Comparison of ENCODE assay signal across 20 cellular contexts in the genomic region with DNA sequence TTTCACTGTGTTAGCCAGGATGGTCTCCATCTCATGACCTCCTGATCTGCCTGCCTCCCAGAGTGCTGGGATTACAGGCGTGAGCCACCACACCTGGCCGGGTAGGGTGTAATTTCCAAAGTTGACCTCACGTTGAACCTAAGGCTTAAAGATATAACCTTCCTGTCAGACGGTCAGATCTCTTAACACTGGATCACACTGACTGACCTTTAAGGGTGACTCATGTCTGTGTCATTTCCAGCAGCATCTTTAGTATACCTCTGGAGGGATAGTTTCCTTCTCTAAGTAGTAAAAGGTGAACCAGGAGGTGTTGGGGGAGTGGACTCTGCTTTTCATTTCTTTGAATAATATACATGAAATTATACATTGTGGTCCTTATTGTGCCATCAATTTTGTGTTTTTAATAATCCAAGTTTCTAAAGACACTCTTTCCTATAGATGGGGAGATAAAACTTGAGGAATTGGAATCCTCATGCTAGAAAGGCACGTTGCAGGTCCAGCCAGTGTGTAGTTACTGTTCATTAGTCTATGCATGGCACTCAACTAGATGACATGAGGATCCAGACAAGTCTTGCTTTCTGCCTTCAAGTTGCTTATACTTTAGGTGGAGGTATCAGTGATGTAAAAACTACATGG. TPM values are rescaled to one million over a fixed set of nuclear protein-coding genes. Genes with fewer than 3 reads are reported as not detected.
A peak's percentile ranks its signal among the peaks of the same experiment; 100 is the strongest.
DNase-seq lines count a peak whose midpoint lies in the region; ATAC-seq and TF ChIP-seq lines count a peak whose summit lies in the region.
"Had no signal": no experiment of that assay in that cellular context is flagged by ENCODE, and none has a peak within 500 bp of the region (broad histone marks: within the 10 kb centered on the region; RNA-seq: fewer than 3 reads in every experiment).

No MANE protein-coding gene starts in this region.

- H3K4me1 ChIP-seq in HCT116 (ENCODE audit: control insufficient read depth in 1 of 2, insufficient read depth in 2 of 2, low read length in 2 of 2) (peaks cover 40 to 90% of the 10 kb centered on the region in 2 experiments), SK-N-SH (ENCODE audit: control insufficient read depth in 1 of 2, insufficient read depth in 2 of 2, low read depth in 1 of 2, low read length in 1 of 2) (peaks cover 30 to 35% of the 10 kb centered on the region in 2 experiments), mesenchymal stem cell (ENCODE audit: control insufficient read depth, insufficient read depth, low read depth, low read length) (peaks cover 17% of the 10 kb centered on the region), HAP-1 (no peaks in the 10 kb centered on the region)

- H3K9me2 ChIP-seq in HCT116 (ENCODE audit: insufficient read depth) = no peaks in the 10 kb centered on the region
- no peaks in the 10 kb centered on the region for H3K9me2 ChIP-seq in SK-N-SH

- H3K36me3 ChIP-seq in HCT116 (ENCODE audit: control insufficient read depth in 1 of 2, insufficient read depth in 2 of 2, low read length in 2 of 2) = no peaks in the 10 kb centered on the region
- no peaks in the 10 kb centered on the region for H3K36me3 ChIP-seq in SK-N-SH (replicated peaks in 1 of 2; ENCODE audit: control insufficient read depth in 1 of 2, insufficient read depth in 2 of 2, low read length in 1 of 2)
- peaks cover 0 to 2% of the 10 kb centered on the region in 2 experiments for H3K36me3 ChIP-seq in mesenchymal stem cell (ENCODE audit: control insufficient read depth in 1 of 2, insufficient read depth in 2 of 2, low read depth in 1 of 2, low read length in 2 of 2)
- H3K36me3 ChIP-seq in HAP-1 (replicated peaks) = no peaks in the 10 kb centered on the region
- H3K36me3 ChIP-seq: BE2C, pancreas had no signal

- no peak overlapping the region for H2BK12ac ChIP-seq in mesenchymal stem cell (ENCODE audit: low read length in 2 of 2)

- H3K4ac ChIP-seq in mesenchymal stem cell (ENCODE audit: low read depth in 1 of 2, low read length in 2 of 2) = no peak overlapping the region

- H2BK5ac ChIP-seq in mesenchymal stem cell (ENCODE audit: low read depth, low read length, poor library complexity, severe bottlenecking) = no peak overlapping the region

- DNase-seq in AG08395 (ENCODE audit: low spot score) (peak; percentile 14), HCT116 (ENCODE audit: low read depth, low spot score) (peak; percentile 59), SK-N-SH (no peak), mesenchymal stem cell (peak; percentile 56), HAP-1 (ENCODE audit: low spot score in 2 of 2) (no peak), hippocampal formation (lab: John Stamatoyannopoulos, UW) (no peak), NCI-H748 treated with DMSO at 0.1 percent for 48 hours (lab: John Stamatoyannopoulos, UW) (no peak)
- DNase-seq: activated CD4-positive, alpha-beta T cell treated with anti-CD3 and anti-CD28 coated beads, Interleukin-2, amount 50 U/mL, for 4 hours; activated gamma-delta T cell; body of pancreas; DMS79 treated with DMSO at 0.1 percent for 48 hours; effector memory CD8-positive, alpha-beta T cell; KG1; NCI-H1436 treated with DMSO at 0.1 percent for 48 hours; NCI-H510A treated with DMSO at 0.1 percent for 48 hours; pancreas; stimulated activated CD4-positive, alpha-beta T cell treated with anti-CD3 and anti-CD28 coated beads, Interleukin-15, amount 100 ng/mL, for 24 hours; T-helper 9 cell had no signal

- no peak for TF ChIP-seq POLR2A in HCT116 (IDR thresholded peaks at IDR 0.05; ENCODE audit: borderline replicate concordance, extremely low read depth, insufficient read depth, insufficient read length)

- TF ChIP-seq RAD21 in HCT116 (IDR thresholded peaks at IDR 0.05; ENCODE audit: low read depth) = no peak
- no peak for TF ChIP-seq RAD21 in SK-N-SH (IDR thresholded peaks at IDR 0.05; ENCODE audit: low read length)

- H2BK120ac ChIP-seq in mesenchymal stem cell (ENCODE audit: low read depth, low read length) = no peak overlapping the region

- TF ChIP-seq EP300 in SK-N-SH (IDR thresholded peaks at IDR 0.05; ENCODE audit: borderline replicate concordance in 1 of 2, low read depth in 1 of 2, low read length in 1 of 2) = peak in 1 of 2 experiments; percentile 49; a peak in 1 of 4 replicates

- no peak overlapping the region for H2AK5ac ChIP-seq in mesenchymal stem cell (ENCODE audit: low read length, severe bottlenecking)

- CTCF ChIA-PET in HCT116 (lab: Charles Lee) (no interaction called here), SK-N-SH (lab: Yijun Ruan, JAX) (interaction anchor here (1.5 kb wide), 1 partner anchor 85 kb away, joined by 5 read pairs; no protein-coding TSS in a partner anchor)

- no peak overlapping the region for H4K8ac ChIP-seq in mesenchymal stem cell (ENCODE audit: low read length)

- peaks cover 28% of the 10 kb centered on the region for H3F3A ChIP-seq in SK-N-SH (replicated peaks; ENCODE audit: insufficient read depth)

- no peak overlapping the region for H3K18ac ChIP-seq in mesenchymal stem cell (ENCODE audit: low read depth in 1 of 2, low read length in 2 of 2)

- intact Hi-C loops in HCT116 (cut with micrococcal nuclease) = loop anchor here (5.0 kb wide), 1 partner anchor 60 kb away; no protein-coding TSS in a partner anchor

- TF ChIP-seq CTCF in HCT116 (IDR thresholded peaks at IDR 0.05 in 2 of 3, conservative IDR thresholded peaks at IDR 0.05 in 1 of 3; ENCODE audit: borderline replicate concordance in 1 of 3, insufficient read depth in 1 of 3, low read depth in 2 of 3, low read length in 2 of 3) (no peak), SK-N-SH (IDR thresholded peaks at IDR 0.05) (no peak)

- no peak overlapping the region for H3K23ac ChIP-seq in mesenchymal stem cell (ENCODE audit: low read length in 2 of 2)

- H4K91ac ChIP-seq in mesenchymal stem cell (ENCODE audit: low read length) = no peak overlapping the region

- H3K9me3 ChIP-seq in HCT116 (ENCODE audit: control insufficient read depth in 1 of 2, insufficient read depth in 1 of 2, low read depth in 1 of 2, low read length in 2 of 2) (no peaks in the 10 kb centered on the region), SK-N-SH (no peaks in the 10 kb centered on the region), mesenchymal stem cell (ENCODE audit: control insufficient read depth, low read length) (no peaks in the 10 kb centered on the region), HAP-1 (no peaks in the 10 kb centered on the region)
- H3K9me3 ChIP-seq: BE2C, body of pancreas, pancreas had no signal

- no peak overlapping the region for H3K27ac ChIP-seq in HCT116 (ENCODE audit: low read depth, low read length)
- peak overlapping the region; percentile 19 to 40; a peak in 2 of 4 replicates for H3K27ac ChIP-seq in SK-N-SH (ENCODE audit: low read depth in 2 of 2, low read length in 1 of 2)
- no peak overlapping the region for H3K27ac ChIP-seq in mesenchymal stem cell (ENCODE audit: low read length, poor library complexity, severe bottlenecking)
- H3K27ac ChIP-seq: body of pancreas, pancreas had no signal

- H3K27me3 ChIP-seq in HCT116 (ENCODE audit: insufficient read depth, low read length) (no peaks in the 10 kb centered on the region), SK-N-SH (ENCODE audit: insufficient read depth) (no peaks in the 10 kb centered on the region), mesenchymal stem cell (ENCODE audit: control insufficient read depth in 1 of 2, insufficient read depth in 1 of 2, low read length in 2 of 2) (no peaks in the 10 kb centered on the region), HAP-1 (ENCODE audit: low read depth) (no peaks in the 10 kb centered on the region)
- H3K27me3 ChIP-seq: BE2C, body of pancreas, pancreas had no signal

- H3K14ac ChIP-seq in mesenchymal stem cell (ENCODE audit: low read length in 2 of 2) = no peak overlapping the region

- no peak overlapping the region for H3K9ac ChIP-seq in HCT116 (ENCODE audit: low read length)
- no peak overlapping the region for H3K9ac ChIP-seq in SK-N-SH
- H3K9ac ChIP-seq in mesenchymal stem cell (ENCODE audit: low read length) = no peak overlapping the region

- H2BK15ac ChIP-seq in mesenchymal stem cell (ENCODE audit: low read depth, poor library complexity, severe bottlenecking) = no peak overlapping the region

- RAD21 ChIA-PET in HCT116 (lab: Charles Lee; ENCODE audit: low non-redundant PET in 1 of 2, low total read pairs in 2 of 2, uncharacterized antibody in 2 of 2, unreplicated experiment in 2 of 2) = no interaction called here

- no peak overlapping the region for H2AFZ ChIP-seq in HCT116 (ENCODE audit: low read depth, low read length, poor library complexity, severe bottlenecking)
- no peak overlapping the region for H2AFZ ChIP-seq in SK-N-SH (ENCODE audit: low read depth)
- no peak overlapping the region for H2AFZ ChIP-seq in mesenchymal stem cell (ENCODE audit: low read depth, low read length)

- peaks cover 80% of the 10 kb centered on the region for H3K79me2 ChIP-seq in HCT116 (ENCODE audit: insufficient read depth, low read length)
- peaks cover 77% of the 10 kb centered on the region for H3K79me2 ChIP-seq in SK-N-SH (ENCODE audit: insufficient read depth)

- H4K20me1 ChIP-seq in HCT116 (ENCODE audit: insufficient read depth) (peaks cover 14% of the 10 kb centered on the region; the same call in 1 of the 2 replicates), SK-N-SH (ENCODE audit: insufficient read depth) (no peaks in the 10 kb centered on the region)

- ATAC-seq in HCT116 (peak; percentile 86), GM19023 (IDR thresholded peaks at IDR 0.05; ENCODE audit: unreplicated experiment) (no peak)
- ATAC-seq: body of pancreas; effector memory CD8-positive, alpha-beta T cell; pancreas had no signal

- peak overlapping the region; percentile 72 for H3K4me2 ChIP-seq in HCT116 (ENCODE audit: low read length)
- H3K4me2 ChIP-seq in SK-N-SH = no peak overlapping the region
- H3K4me2 ChIP-seq in mesenchymal stem cell (ENCODE audit: low read length, poor library complexity, severe bottlenecking) = no peak overlapping the region

- WGBS in SK-N-SH (ENCODE audit: low lambda C conversion rate) = 75% methylated on average over 5 of the region's 5 CpGs
- WGBS in mesenchymal stem cell = 35% methylated on average over 5 of the region's 5 CpGs

- peaks cover 15% of the 10 kb centered on the region for H3K79me1 ChIP-seq in mesenchymal stem cell (replicated peaks; ENCODE audit: low read length, poor library complexity, severe bottlenecking)

- no TSS peak for BruUV-seq in HCT116 (replicated peaks; lab: Mats Ljungman, UMichigan)

- POLR2A ChIA-PET in HCT116 (lab: Charles Lee) = no interaction called here
- POLR2A ChIA-PET in SK-N-SH (lab: Yijun Ruan, JAX) = no interaction called here

- H3K4me3 ChIP-seq in HCT116 (replicated peaks in 1 of 2; ENCODE audit: low read depth in 1 of 2, low read length in 2 of 2) (peak overlapping the region in 1 of 2 experiments; percentile 37; a peak in 2 of 4 replicates), SK-N-SH (ENCODE audit: low read depth in 2 of 2, low read length in 1 of 2) (no peak overlapping the region), mesenchymal stem cell (ENCODE audit: insufficient read depth in 1 of 2, low read depth in 1 of 2, low read length in 2 of 2) (no peak overlapping the region), HAP-1 (no peak overlapping the region)
- H3K4me3 ChIP-seq: body of pancreas, pancreas had no signal

- in situ Hi-C loops in HAP-1 (cut with MboI; ENCODE audit: low sequenced_read_pairs) = no loop called here

RNA-seq across cellular contexts. Expression of gene ARHGAP10, which starts 45.7 kb away (rescaled TPM):
- 24.7 TPM for total RNA-seq in HCT116 (2021; ENCODE audit: unreplicated experiment)
- polyA plus RNA-seq in HCT116 (2012) = 18.8 and 20.0 TPM in 2 replicates
- 12.0 and 15.1 TPM in 2 replicates for polyA plus RNA-seq in SK-N-SH (2012; rRNA removed)
- polyA plus RNA-seq in SK-N-SH (2012; cell fraction: cytosol; rRNA removed) = 12.9 and 13.8 TPM in 2 replicates
- 20.6 and 21.3 TPM in 2 replicates for polyA plus RNA-seq in SK-N-SH (2012; cell fraction: nucleus; rRNA removed)
- 24.9 TPM for polyA plus RNA-seq in mesenchymal stem cell (2013, experiment 1 of 2)
- polyA plus RNA-seq in mesenchymal stem cell (2013, experiment 2 of 2) = 24.0 TPM

Comparison
In these comparisons a context has a peak if more than half of its experiments do, and no peak if none do; other contexts are left out.
1. DNase-seq: peak in AG08395 (single experiment), HCT116 (single experiment) and mesenchymal stem cell (single experiment); none in SK-N-SH (single experiment), HAP-1 (0 of 2), hippocampal formation (0 of 2) and NCI-H748 treated with DMSO at 0.1 percent for 48 hours (single experiment).
2. H3K27ac ChIP-seq: peak in SK-N-SH (2 of 2); none in HCT116 (single experiment) and mesenchymal stem cell (single experiment).